Comparison of ENCODE assay signal across 3 cellular contexts in the genomic region with DNA sequence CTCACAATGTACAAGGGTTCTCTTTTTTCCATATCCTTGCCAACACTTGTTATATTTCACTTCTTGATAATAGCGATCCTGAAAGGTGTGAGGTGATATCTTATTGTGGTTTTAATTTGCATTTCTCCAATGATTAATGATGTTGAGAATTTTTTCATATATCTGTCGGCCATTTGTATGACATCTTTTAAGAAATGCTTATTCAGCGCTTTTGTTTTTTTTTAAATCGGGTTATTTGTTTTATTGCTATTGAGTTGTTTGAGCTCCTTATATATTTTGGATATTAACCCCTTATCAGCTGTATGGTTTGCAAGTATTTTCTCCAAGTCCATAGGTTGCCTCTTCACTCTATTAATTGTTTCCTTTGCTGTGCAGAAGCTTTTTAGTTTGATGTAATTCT.
TF ChIP-seq lines count a peak whose summit lies in the region.

No MANE protein-coding gene starts in this region.

TF ChIP-seq in HepG2, 621 proteins besides CTCF, POLR2A, EP300 and RAD21:
- TF ChIP-seq, protein P1, sequence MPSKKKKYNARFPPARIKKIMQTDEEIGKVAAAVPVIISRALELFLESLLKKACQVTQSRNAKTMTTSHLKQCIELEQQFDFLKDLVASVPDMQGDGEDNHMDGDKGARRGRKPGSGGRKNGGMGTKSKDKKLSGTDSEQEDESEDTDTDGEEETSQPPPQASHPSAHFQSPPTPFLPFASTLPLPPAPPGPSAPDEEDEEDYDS (CRISPR knock-in tag; IDR thresholded peaks at IDR 0.05) = no peak
- TF ChIP-seq MZF1 (CRISPR knock-in tag; IDR thresholded peaks at IDR 0.05; ENCODE audit: borderline replicate concordance) = no peak
- TF ChIP-seq ZBTB7A (CRISPR knock-in tag; IDR thresholded peaks at IDR 0.05) = no peak
- TF ChIP-seq ZNF317 (CRISPR knock-in tag; IDR thresholded peaks at IDR 0.05) = no peak
- no peak for TF ChIP-seq NFE2 (CRISPR knock-in tag; IDR thresholded peaks at IDR 0.05)
- TF ChIP-seq ZNF44 (CRISPR knock-in tag; IDR thresholded peaks at IDR 0.05) = no peak
- TF ChIP-seq MAFF (IDR thresholded peaks at IDR 0.05; ENCODE audit: low read depth, low read length) = peak; percentile 97
- TF ChIP-seq MAFK (conservative IDR thresholded peaks at IDR 0.05 in 1 of 2, IDR thresholded peaks at IDR 0.05 in 1 of 2; ENCODE audit: low read length in 2 of 2) = peak; percentile 94 to 98
- TF ChIP-seq, protein P2, sequence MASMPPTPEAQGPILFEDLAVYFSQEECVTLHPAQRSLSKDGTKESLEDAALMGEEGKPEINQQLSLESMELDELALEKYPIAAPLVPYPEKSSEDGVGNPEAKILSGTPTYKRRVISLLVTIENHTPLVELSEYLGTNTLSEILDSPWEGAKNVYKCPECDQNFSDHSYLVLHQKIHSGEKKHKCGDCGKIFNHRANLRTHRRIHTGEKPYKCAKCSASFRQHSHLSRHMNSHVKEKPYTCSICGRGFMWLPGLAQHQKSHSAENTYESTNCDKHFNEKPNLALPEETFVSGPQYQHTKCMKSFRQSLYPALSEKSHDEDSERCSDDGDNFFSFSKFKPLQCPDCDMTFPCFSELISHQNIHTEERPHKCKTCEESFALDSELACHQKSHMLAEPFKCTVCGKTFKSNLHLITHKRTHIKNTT (CRISPR knock-in tag; IDR thresholded peaks at IDR 0.05) = no peak
- TF ChIP-seq, protein P3, sequence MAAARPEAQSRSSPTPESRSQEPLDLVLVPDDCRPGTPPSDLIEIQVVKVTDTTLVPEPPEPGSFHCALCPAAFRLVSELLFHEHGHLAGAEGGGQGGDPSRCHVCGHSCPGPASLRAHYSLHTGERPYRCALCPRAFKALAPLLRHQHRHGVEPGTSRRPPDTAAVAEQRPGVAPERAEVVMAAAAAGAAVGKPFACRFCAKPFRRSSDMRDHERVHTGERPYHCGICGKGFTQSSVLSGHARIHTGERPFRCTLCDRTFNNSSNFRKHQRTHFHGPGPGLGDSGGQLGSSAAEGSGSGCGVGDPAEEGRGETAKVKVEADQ (CRISPR knock-in tag; IDR thresholded peaks at IDR 0.05; ENCODE audit: borderline replicate concordance) = no peak
- no peak for TF ChIP-seq EZH2 (conservative IDR thresholded peaks at IDR 0.05; ENCODE audit: low read depth, low read length)
- no peak for TF ChIP-seq HMG20B (CRISPR knock-in tag; conservative IDR thresholded peaks at IDR 0.05)
- no peak for TF ChIP-seq CAMTA2 (CRISPR knock-in tag; IDR thresholded peaks at IDR 0.05; ENCODE audit: borderline replicate concordance)
- TF ChIP-seq ZNF235 (CRISPR knock-in tag; IDR thresholded peaks at IDR 0.05; ENCODE audit: borderline replicate concordance) = no peak
- no peak for TF ChIP-seq HOXA3 (CRISPR knock-in tag; IDR thresholded peaks at IDR 0.05)
- TF ChIP-seq CBFB (CRISPR knock-in tag; IDR thresholded peaks at IDR 0.05) = no peak

TF ChIP-seq in K562, 482 proteins besides CTCF, POLR2A, EP300 and RAD21 (continues in another document):
- TF ChIP-seq, protein P4, sequence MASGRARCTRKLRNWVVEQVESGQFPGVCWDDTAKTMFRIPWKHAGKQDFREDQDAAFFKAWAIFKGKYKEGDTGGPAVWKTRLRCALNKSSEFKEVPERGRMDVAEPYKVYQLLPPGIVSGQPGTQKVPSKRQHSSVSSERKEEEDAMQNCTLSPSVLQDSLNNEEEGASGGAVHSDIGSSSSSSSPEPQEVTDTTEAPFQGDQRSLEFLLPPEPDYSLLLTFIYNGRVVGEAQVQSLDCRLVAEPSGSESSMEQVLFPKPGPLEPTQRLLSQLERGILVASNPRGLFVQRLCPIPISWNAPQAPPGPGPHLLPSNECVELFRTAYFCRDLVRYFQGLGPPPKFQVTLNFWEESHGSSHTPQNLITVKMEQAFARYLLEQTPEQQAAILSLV (tag; IDR thresholded peaks at IDR 0.05) = no peak
- no peak for TF ChIP-seq XRCC5 (IDR thresholded peaks at IDR 0.05; ENCODE audit: low read depth, low read length)
- TF ChIP-seq, protein P5, sequence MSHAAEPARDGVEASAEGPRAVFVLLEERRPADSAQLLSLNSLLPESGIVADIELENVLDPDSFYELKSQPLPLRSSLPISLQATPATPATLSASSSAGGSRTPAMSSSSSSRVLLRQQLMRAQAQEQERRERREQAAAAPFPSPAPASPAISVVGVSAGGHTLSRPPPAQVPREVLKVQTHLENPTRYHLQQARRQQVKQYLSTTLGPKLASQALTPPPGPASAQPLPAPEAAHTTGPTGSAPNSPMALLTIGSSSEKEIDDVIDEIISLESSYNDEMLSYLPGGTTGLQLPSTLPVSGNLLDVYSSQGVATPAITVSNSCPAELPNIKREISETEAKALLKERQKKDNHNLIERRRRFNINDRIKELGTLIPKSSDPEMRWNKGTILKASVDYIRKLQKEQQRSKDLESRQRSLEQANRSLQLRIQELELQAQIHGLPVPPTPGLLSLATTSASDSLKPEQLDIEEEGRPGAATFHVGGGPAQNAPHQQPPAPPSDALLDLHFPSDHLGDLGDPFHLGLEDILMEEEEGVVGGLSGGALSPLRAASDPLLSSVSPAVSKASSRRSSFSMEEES (CRISPR knock-in tag; IDR thresholded peaks at IDR 0.05) = no peak
- TF ChIP-seq ZSCAN32 (CRISPR knock-in tag; IDR thresholded peaks at IDR 0.05) = no peak
- no peak for TF ChIP-seq NR2C2 (CRISPR knock-in tag; IDR thresholded peaks at IDR 0.05)
- TF ChIP-seq NR2C2 (tag; IDR thresholded peaks at IDR 0.05) = no peak
- TF ChIP-seq MAFK (IDR thresholded peaks at IDR 0.05; ENCODE audit: low read length) = peak; percentile 95
- TF ChIP-seq MAFG (tag; conservative IDR thresholded peaks at IDR 0.05) = peak; percentile 95
- TF ChIP-seq HNRNPUL1 (IDR thresholded peaks at IDR 0.05; ENCODE audit: low read length) = no peak
- TF ChIP-seq, protein P6, sequence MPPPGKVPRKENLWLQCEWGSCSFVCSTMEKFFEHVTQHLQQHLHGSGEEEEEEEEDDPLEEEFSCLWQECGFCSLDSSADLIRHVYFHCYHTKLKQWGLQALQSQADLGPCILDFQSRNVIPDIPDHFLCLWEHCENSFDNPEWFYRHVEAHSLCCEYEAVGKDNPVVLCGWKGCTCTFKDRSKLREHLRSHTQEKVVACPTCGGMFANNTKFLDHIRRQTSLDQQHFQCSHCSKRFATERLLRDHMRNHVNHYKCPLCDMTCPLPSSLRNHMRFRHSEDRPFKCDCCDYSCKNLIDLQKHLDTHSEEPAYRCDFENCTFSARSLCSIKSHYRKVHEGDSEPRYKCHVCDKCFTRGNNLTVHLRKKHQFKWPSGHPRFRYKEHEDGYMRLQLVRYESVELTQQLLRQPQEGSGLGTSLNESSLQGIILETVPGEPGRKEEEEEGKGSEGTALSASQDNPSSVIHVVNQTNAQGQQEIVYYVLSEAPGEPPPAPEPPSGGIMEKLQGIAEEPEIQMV (tag; conservative IDR thresholded peaks at IDR 0.05; ENCODE audit: low read depth) = no peak
- no peak for TF ChIP-seq TFAM (CRISPR knock-in tag; conservative IDR thresholded peaks at IDR 0.05)
- TF ChIP-seq CBX2 (IDR thresholded peaks at IDR 0.05; ENCODE audit: insufficient read depth, low read length, poor library complexity, severe bottlenecking) = no peak
- TF ChIP-seq C11orf30 (IDR thresholded peaks at IDR 0.05; ENCODE audit: low read depth) = peak; percentile 95
- TF ChIP-seq JUNB (CRISPR knock-in tag; conservative IDR thresholded peaks at IDR 0.05) = no peak
- no peak for TF ChIP-seq KLF16 (IDR thresholded peaks at IDR 0.05)
- peak; percentile 95 for TF ChIP-seq MAFF (IDR thresholded peaks at IDR 0.05; ENCODE audit: low read length)
- TF ChIP-seq FOXP1 (CRISPR knock-in tag; IDR thresholded peaks at IDR 0.05) = no peak
- TF ChIP-seq ZEB2 (IDR thresholded peaks at IDR 0.05) = no peak

TF ChIP-seq in endothelial cell of umbilical vein, 7 proteins besides CTCF, POLR2A, EP300 and RAD21:
- TF ChIP-seq FOS (IDR thresholded peaks at IDR 0.05; ENCODE audit: borderline replicate concordance, insufficient read depth, low read length) (no peak), EZH2 (IDR thresholded peaks at IDR 0.05; ENCODE audit: borderline replicate concordance, low read depth, low read length, severe bottlenecking) (no peak), GATA2 (IDR thresholded peaks at IDR 0.05; ENCODE audit: insufficient read depth, insufficient read length, low read depth, low read length) (no peak), POLR2AphosphoS5 (IDR thresholded peaks at IDR 0.05; ENCODE audit: insufficient read depth, low read depth, low read length) (no peak), MYC (IDR thresholded peaks at IDR 0.05; ENCODE audit: low read depth, low read length) (no peak)
